ENCODE assay signal across 7 cellular contexts in the genomic region with DNA sequence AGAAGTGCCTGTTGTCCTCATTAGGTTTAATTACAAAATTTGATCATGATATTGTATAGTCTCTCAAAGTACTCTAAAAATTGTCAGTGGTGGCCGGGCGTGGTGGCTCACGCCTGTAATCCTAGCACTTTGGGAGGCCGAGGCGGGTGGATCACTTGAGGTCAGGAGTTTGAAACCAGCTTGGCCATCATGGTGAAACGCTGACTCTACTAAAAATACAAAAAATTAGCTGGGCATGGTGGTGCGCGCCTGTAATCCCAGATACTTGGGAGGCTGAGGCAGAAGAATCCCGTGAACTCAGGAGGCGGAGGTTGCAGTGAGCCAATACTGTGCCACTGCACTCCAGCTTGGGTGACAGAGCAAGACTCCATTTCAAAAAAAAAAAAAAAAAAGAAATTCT. TPM values are rescaled to one million over a fixed set of nuclear protein-coding genes. Genes with fewer than 3 reads are reported as not detected.
DNase-seq lines count a peak whose midpoint lies in the region; ATAC-seq, FAIRE-seq and TF ChIP-seq lines count a peak whose summit lies in the region.
"Not testable (repeated sequence)": the region's sequence is repeated elsewhere in the genome, so short reads cannot be mapped to it uniquely, and the experiment has no call there.

No MANE protein-coding gene starts in this region.

- POLR2A ChIA-PET in A549 (lab: Yijun Ruan, JAX) = interaction anchor here (0.6 to 2.8 kb wide), 5 partner anchors 8 to 84 kb away, joined by 3 to 36 read pairs (median 5); partner anchors contain the start of genes C11orf98, CSKMT, INTS5 and TUT1
- POLR2A ChIA-PET in CD4-positive, alpha-beta T cell (lab: Charles Lee) = interaction anchor here (1.6 to 5.4 kb wide), 3 partner anchors 10 to 84 kb away, joined by 4 to 43 read pairs (median 8); partner anchors contain the start of genes C11orf98, CSKMT, HNRNPUL2 and TUT1
- POLR2A ChIA-PET in activated CD8-positive, alpha-beta T cell treated with anti-CD3 and anti-CD28 coated beads for 36 hours (lab: Charles Lee) = interaction anchor here (1.0 to 21.7 kb wide), 5 partner anchors 9 to 181 kb away, joined by 3 to 263 read pairs (median 48); partner anchors contain the start of genes C11orf98, CSKMT, GANAB and TUT1

- TF ChIP-seq EP300 in A549 (IDR thresholded peaks at IDR 0.05) = not testable (repeated sequence)

- not testable (repeated sequence) for TF ChIP-seq RAD21 in A549 (conservative IDR thresholded peaks at IDR 0.05 in 1 of 2, IDR thresholded peaks at IDR 0.05 in 1 of 2)

- peaks cover 65% of the 10 kb centered on the region for H3K4me1 Mint-ChIP-seq in CD4-positive, alpha-beta T cell (ENCODE audit: low read depth)
- H3K4me1 Mint-ChIP-seq in T-helper 17 cell (peaks cover 46% of the 10 kb centered on the region), neural crest cell (peaks cover 50% of the 10 kb centered on the region)
- H3K4me1 Mint-ChIP-seq in activated CD8-positive, alpha-beta T cell treated with anti-CD3 and anti-CD28 coated beads for 36 hours (ENCODE audit: low read depth) = peaks cover 35% of the 10 kb centered on the region
- peaks cover 30% of the 10 kb centered on the region for H3K4me1 Mint-ChIP-seq in activated T-helper 2 cell treated with anti-CD3 and anti-CD28 coated beads, Interferon-gamma antibody, Interleukin-2, Interleukin-4, amounts not matched to agents 10 μg/mL and 5 μg/mL and 100 μg/mL, durations not matched to agents 14 hours and 24 hours and 36 hours (ENCODE audit: low read depth)
- H3K4me1 Mint-ChIP-seq in natural killer cell treated with Interleukin-12 subunit alpha and Interleukin-12 subunit beta and Interleukin-15 and Interleukin-18, amount 100 ng/mL, for 72 hours (ENCODE audit: low read depth in 2 of 2) = peaks cover 38 to 42% of the 10 kb centered on the region in 2 donors

- ATAC-seq in A549; CD4-positive, alpha-beta T cell (ENCODE audit: poor library complexity); T-helper 17 cell; activated CD8-positive, alpha-beta T cell treated with anti-CD3 and anti-CD28 coated beads for 36 hours; natural killer cell treated with Interleukin-12 subunit alpha and Interleukin-12 subunit beta and Interleukin-15 and Interleukin-18, amount 100 ng/mL, for 72 hours: not testable (repeated sequence)

- H3K9me3 Mint-ChIP-seq in CD4-positive, alpha-beta T cell; activated CD8-positive, alpha-beta T cell treated with anti-CD3 and anti-CD28 coated beads for 36 hours; activated T-helper 2 cell treated with anti-CD3 and anti-CD28 coated beads, Interferon-gamma antibody, Interleukin-2, Interleukin-4, amounts not matched to agents 10 μg/mL and 5 μg/mL and 100 μg/mL, durations not matched to agents 14 hours and 24 hours and 36 hours; natural killer cell treated with Interleukin-12 subunit alpha and Interleukin-12 subunit beta and Interleukin-15 and Interleukin-18, amount 100 ng/mL, for 72 hours; neural crest cell: not testable (repeated sequence)

- not testable (repeated sequence) for H3K4me2 ChIP-seq in A549

- H3K36me3 Mint-ChIP-seq in CD4-positive, alpha-beta T cell (ENCODE audit: low read depth) = peaks cover 53% of the 10 kb centered on the region
- H3K36me3 Mint-ChIP-seq in T-helper 17 cell (ENCODE audit: low read depth); neural crest cell (ENCODE audit: low read depth): not testable (repeated sequence)
- peaks cover 52% of the 10 kb centered on the region for H3K36me3 Mint-ChIP-seq in activated CD8-positive, alpha-beta T cell treated with anti-CD3 and anti-CD28 coated beads for 36 hours (ENCODE audit: low read depth)
- peaks cover 64% of the 10 kb centered on the region for H3K36me3 Mint-ChIP-seq in activated T-helper 2 cell treated with anti-CD3 and anti-CD28 coated beads, Interferon-gamma antibody, Interleukin-2, Interleukin-4, amounts not matched to agents 10 μg/mL and 5 μg/mL and 100 μg/mL, durations not matched to agents 14 hours and 24 hours and 36 hours (ENCODE audit: low read depth)
- H3K36me3 Mint-ChIP-seq in natural killer cell treated with Interleukin-12 subunit alpha and Interleukin-12 subunit beta and Interleukin-15 and Interleukin-18, amount 100 ng/mL, for 72 hours = peaks cover 22% of the 10 kb centered on the region

- H3K27ac ChIP-seq in A549; CD4-positive, alpha-beta T cell (ENCODE audit: low read depth, low read length): not testable (repeated sequence)

- 97% methylated on average over 10 of the region's 10 CpGs for WGBS in A549 (ENCODE audit: missing lambda C conversion rate)

- not testable (repeated sequence) for DNase-seq in A549 (ENCODE audit: low read depth in 1 of 2, low spot score in 1 of 2); CD4-positive, alpha-beta T cell; T-helper 17 cell; activated CD8-positive, alpha-beta T cell treated with anti-CD3 and anti-CD28 coated beads for 36 hours; activated T-helper 2 cell treated with anti-CD3 and anti-CD28 coated beads, Interferon-gamma antibody, Interleukin-2, Interleukin-4, amounts not matched to agents 10 μg/mL and 5 μg/mL and 100 μg/mL, durations not matched to agents 14 hours and 24 hours and 36 hours (ENCODE audit: low spot score); neural crest cell (ENCODE audit: low read depth, low spot score)
- peak; percentile 15 for DNase-seq in natural killer cell treated with Interleukin-12 subunit alpha and Interleukin-12 subunit beta and Interleukin-15 and Interleukin-18, amount 100 ng/mL, for 72 hours (ENCODE audit: low spot score)

- FAIRE-seq in A549 (lab: Jason Lieb, UNC) = not testable (repeated sequence)

- H3K4me1 ChIP-seq in A549 = peaks cover 25% of the 10 kb centered on the region

- not testable (repeated sequence) for H3K9me3 ChIP-seq in A549; CD4-positive, alpha-beta T cell (ENCODE audit: control insufficient read depth, low read length); T-helper 17 cell (ENCODE audit: control insufficient read depth, low read length, poor library complexity, severe bottlenecking)

- intact Hi-C loops in CD4-positive, alpha-beta T cell (cut with DNase I, micrococcal nuclease); activated CD8-positive, alpha-beta T cell treated with anti-CD3 and anti-CD28 coated beads for 36 hours (cut with micrococcal nuclease); activated T-helper 2 cell treated with anti-CD3 and anti-CD28 coated beads, Interferon-gamma antibody, Interleukin-2, Interleukin-4, amounts not matched to agents 10 μg/mL and 5 μg/mL and 100 μg/mL, durations not matched to agents 14 hours and 24 hours and 36 hours (cut with micrococcal nuclease): not testable (repeated sequence)

- TF ChIP-seq CTCF in A549 (IDR thresholded peaks at IDR 0.05); CD4-positive, alpha-beta T cell (IDR thresholded peaks at IDR 0.05); activated CD8-positive, alpha-beta T cell treated with anti-CD3 and anti-CD28 coated beads for 36 hours (IDR thresholded peaks at IDR 0.05); neural crest cell (conservative IDR thresholded peaks at IDR 0.05): not testable (repeated sequence)

- not testable (repeated sequence) for H3K27me3 Mint-ChIP-seq in CD4-positive, alpha-beta T cell; T-helper 17 cell; activated CD8-positive, alpha-beta T cell treated with anti-CD3 and anti-CD28 coated beads for 36 hours; activated T-helper 2 cell treated with anti-CD3 and anti-CD28 coated beads, Interferon-gamma antibody, Interleukin-2, Interleukin-4, amounts not matched to agents 10 μg/mL and 5 μg/mL and 100 μg/mL, durations not matched to agents 14 hours and 24 hours and 36 hours (ENCODE audit: low read depth); natural killer cell treated with Interleukin-12 subunit alpha and Interleukin-12 subunit beta and Interleukin-15 and Interleukin-18, amount 100 ng/mL, for 72 hours; neural crest cell (ENCODE audit: low read depth)

- H3K4me3 Mint-ChIP-seq in CD4-positive, alpha-beta T cell = peak overlapping the region; percentile 26
- H3K4me3 Mint-ChIP-seq in T-helper 17 cell; activated CD8-positive, alpha-beta T cell treated with anti-CD3 and anti-CD28 coated beads for 36 hours; natural killer cell treated with Interleukin-12 subunit alpha and Interleukin-12 subunit beta and Interleukin-15 and Interleukin-18, amount 100 ng/mL, for 72 hours: not testable (repeated sequence)
- peak overlapping the region; percentile 13 for H3K4me3 Mint-ChIP-seq in activated T-helper 2 cell treated with anti-CD3 and anti-CD28 coated beads, Interferon-gamma antibody, Interleukin-2, Interleukin-4, amounts not matched to agents 10 μg/mL and 5 μg/mL and 100 μg/mL, durations not matched to agents 14 hours and 24 hours and 36 hours (ENCODE audit: low read depth)
- peak overlapping the region; percentile 55 for H3K4me3 Mint-ChIP-seq in neural crest cell

- not testable (repeated sequence) for H3K27ac Mint-ChIP-seq in CD4-positive, alpha-beta T cell; natural killer cell treated with Interleukin-12 subunit alpha and Interleukin-12 subunit beta and Interleukin-15 and Interleukin-18, amount 100 ng/mL, for 72 hours; neural crest cell (ENCODE audit: unreplicated experiment)
- H3K27ac Mint-ChIP-seq in T-helper 17 cell = peak overlapping the region; percentile 63
- H3K27ac Mint-ChIP-seq in activated CD8-positive, alpha-beta T cell treated with anti-CD3 and anti-CD28 coated beads for 36 hours = peak overlapping the region; percentile 38
- H3K27ac Mint-ChIP-seq in activated T-helper 2 cell treated with anti-CD3 and anti-CD28 coated beads, Interferon-gamma antibody, Interleukin-2, Interleukin-4, amounts not matched to agents 10 μg/mL and 5 μg/mL and 100 μg/mL, durations not matched to agents 14 hours and 24 hours and 36 hours = peak overlapping the region; percentile 33

- not testable (repeated sequence) for H3K27me3 ChIP-seq in CD4-positive, alpha-beta T cell (ENCODE audit: control insufficient read depth, insufficient read depth, low read length)

- not testable (repeated sequence) for H3K4me3 ChIP-seq in A549

- CTCF ChIA-PET in A549 (lab: Yijun Ruan, JAX) = interaction anchor here (0.6 to 9.0 kb wide), 4 partner anchors 12 to 281 kb away, joined by 3 to 72 read pairs (median 5); partner anchors contain the start of gene LRRN4CL
- CTCF ChIA-PET in CD4-positive, alpha-beta T cell (lab: Charles Lee) = interaction anchor here (0.9 kb wide), 1 partner anchor 19 kb away, joined by 3 read pairs; no protein-coding TSS in a partner anchor
- CTCF ChIA-PET in activated CD8-positive, alpha-beta T cell treated with anti-CD3 and anti-CD28 coated beads for 36 hours (lab: Charles Lee) = interaction anchor here (1.2 to 1.6 kb wide), 2 partner anchors 19 to 30 kb away, joined by 3 to 4 read pairs; no protein-coding TSS in a partner anchor

- not testable (repeated sequence) for TF ChIP-seq POLR2A in A549 (IDR thresholded peaks at IDR 0.05; ENCODE audit: low read length)

RNA-seq across cellular contexts. Expression of gene LBHD1, which starts 3.3 kb away (rescaled TPM):
- polyA plus RNA-seq in A549 (2011; rRNA removed) = 4.1 and 5.3 TPM in 2 replicates
- polyA plus RNA-seq in A549 (2012; cell fraction: cytosol; rRNA removed) = 4.1 and 4.2 TPM in 2 replicates
- polyA plus RNA-seq in A549 (2012; cell fraction: nucleus; rRNA removed) = 8.5 and 12.3 TPM in 2 replicates
- 4.9 to 8.3 TPM (median 6.8 TPM) in 3 replicates for polyA plus RNA-seq in A549 (2017; fragmentation: RNase III; extraction: RNeasy Plus Mini Kit Qiagen cat#74134 plus additional on column Dnase treatment)
- polyA minus RNA-seq in A549 (2011; rRNA and poly(A)+ RNA removed) = 5.3 and 5.9 TPM in 2 replicates
- 10 to 100 TPM; 10.4 to 10.5 TPM for total RNA-seq in CD4-positive, alpha-beta T cell
- total RNA-seq in T-helper 17 cell = 10 to 100 TPM; 12.0 to 14.9 TPM
- total RNA-seq in activated CD8-positive, alpha-beta T cell treated with anti-CD3 and anti-CD28 coated beads for 36 hours = 10 to 100 TPM; 12.0 to 12.9 TPM
- total RNA-seq in activated T-helper 2 cell treated with anti-CD3 and anti-CD28 coated beads, Interferon-gamma antibody, Interleukin-2, Interleukin-4, amounts not matched to agents 10 μg/mL and 5 μg/mL and 100 μg/mL, durations not matched to agents 14 hours and 24 hours and 36 hours = 21.4 and 21.7 TPM in 2 replicates
- total RNA-seq in natural killer cell treated with Interleukin-12 subunit alpha and Interleukin-12 subunit beta and Interleukin-15 and Interleukin-18, amount 100 ng/mL, for 72 hours = 10 to 100 TPM; 20.9 to 33.7 TPM
- total RNA-seq in neural crest cell = 7.0 and 7.8 TPM in 2 replicates

RNA-seq across cellular contexts. Expression of gene UBXN1, which starts 3.5 kb away (rescaled TPM):
- polyA plus RNA-seq in A549 (2011; rRNA removed) (56.8 and 120 TPM in 2 replicates), A549 (2017; fragmentation: RNase III; extraction: RNeasy Plus Mini Kit Qiagen cat#74134 plus additional on column Dnase treatment) (110 to 117 TPM (median 117 TPM) in 3 replicates)
- 118 and 146 TPM in 2 replicates for polyA plus RNA-seq in A549 (2012; cell fraction: cytosol; rRNA removed)
- 131 and 147 TPM in 2 replicates for polyA plus RNA-seq in A549 (2012; cell fraction: nucleus; rRNA removed)
- polyA minus RNA-seq in A549 (2011; rRNA and poly(A)+ RNA removed) = 34.3 and 36.1 TPM in 2 replicates
- total RNA-seq in CD4-positive, alpha-beta T cell = 100 to 1,000 TPM; 196 to 222 TPM
- total RNA-seq in T-helper 17 cell (100 to 1,000 TPM; 195 to 203 TPM), neural crest cell (103 and 113 TPM in 2 replicates)
- 100 to 1,000 TPM; 104 to 120 TPM for total RNA-seq in activated CD8-positive, alpha-beta T cell treated with anti-CD3 and anti-CD28 coated beads for 36 hours
- total RNA-seq in activated T-helper 2 cell treated with anti-CD3 and anti-CD28 coated beads, Interferon-gamma antibody, Interleukin-2, Interleukin-4, amounts not matched to agents 10 μg/mL and 5 μg/mL and 100 μg/mL, durations not matched to agents 14 hours and 24 hours and 36 hours = 119 and 127 TPM in 2 replicates
- 100 to 1,000 TPM in 1 of 2 donors, 10 to 100 TPM in 1; 91.1 to 124 TPM for total RNA-seq in natural killer cell treated with Interleukin-12 subunit alpha and Interleukin-12 subunit beta and Interleukin-15 and Interleukin-18, amount 100 ng/mL, for 72 hours

RNA-seq across cellular contexts. Expression of gene UQCC3, which starts 3.9 kb away (rescaled TPM):
- polyA plus RNA-seq in A549 (2011; rRNA removed) (13.9 and 20.2 TPM in 2 replicates), A549 (2017; fragmentation: RNase III; extraction: RNeasy Plus Mini Kit Qiagen cat#74134 plus additional on column Dnase treatment) (27.8 to 31.1 TPM (median 28.7 TPM) in 3 replicates)
- polyA plus RNA-seq in A549 (2012; cell fraction: cytosol; rRNA removed) = 68.2 and 84.4 TPM in 2 replicates
- polyA plus RNA-seq in A549 (2012; cell fraction: nucleus; rRNA removed) = 27.7 and 28.6 TPM in 2 replicates
- 3.7 and 4.3 TPM in 2 replicates for polyA minus RNA-seq in A549 (2011; rRNA and poly(A)+ RNA removed)
- total RNA-seq in CD4-positive, alpha-beta T cell = 1 to 10 TPM; 1.5 to 2.3 TPM
- total RNA-seq in T-helper 17 cell (1 to 10 TPM; 2.6 to 3.3 TPM), neural crest cell (15.0 and 15.6 TPM in 2 replicates)
- total RNA-seq in activated CD8-positive, alpha-beta T cell treated with anti-CD3 and anti-CD28 coated beads for 36 hours = 1 to 10 TPM; 4.7 TPM
- total RNA-seq in activated T-helper 2 cell treated with anti-CD3 and anti-CD28 coated beads, Interferon-gamma antibody, Interleukin-2, Interleukin-4, amounts not matched to agents 10 μg/mL and 5 μg/mL and 100 μg/mL, durations not matched to agents 14 hours and 24 hours and 36 hours = 8.0 and 9.5 TPM in 2 replicates
- total RNA-seq in natural killer cell treated with Interleukin-12 subunit alpha and Interleukin-12 subunit beta and Interleukin-15 and Interleukin-18, amount 100 ng/mL, for 72 hours = 1 to 10 TPM; 6.1 to 8.8 TPM

RNA-seq across cellular contexts. Expression of gene CSKMT, which starts 10.3 kb away (rescaled TPM):
- 5.4 and 5.7 TPM in 2 replicates for polyA plus RNA-seq in A549 (2011; rRNA removed)
- 18.1 and 19.7 TPM in 2 replicates for polyA plus RNA-seq in A549 (2012; cell fraction: cytosol; rRNA removed)
- 24.2 and 48.6 TPM in 2 replicates for polyA plus RNA-seq in A549 (2012; cell fraction: nucleus; rRNA removed)
- polyA plus RNA-seq in A549 (2017; fragmentation: RNase III; extraction: RNeasy Plus Mini Kit Qiagen cat#74134 plus additional on column Dnase treatment) = 12.9 to 18.2 TPM (median 14.3 TPM) in 3 replicates
- 57.7 and 196 TPM in 2 replicates for polyA minus RNA-seq in A549 (2011; rRNA and poly(A)+ RNA removed)
- total RNA-seq in CD4-positive, alpha-beta T cell = 10 to 100 TPM; 17.8 to 18.8 TPM
- 10 to 100 TPM in 1 of 2 donors, 1 to 10 TPM in 1; 8.0 to 15.9 TPM for total RNA-seq in T-helper 17 cell
- total RNA-seq in activated CD8-positive, alpha-beta T cell treated with anti-CD3 and anti-CD28 coated beads for 36 hours = 10 to 100 TPM; 37.1 to 43.6 TPM
- 45.4 and 47.2 TPM in 2 replicates for total RNA-seq in activated T-helper 2 cell treated with anti-CD3 and anti-CD28 coated beads, Interferon-gamma antibody, Interleukin-2, Interleukin-4, amounts not matched to agents 10 μg/mL and 5 μg/mL and 100 μg/mL, durations not matched to agents 14 hours and 24 hours and 36 hours
- total RNA-seq in natural killer cell treated with Interleukin-12 subunit alpha and Interleukin-12 subunit beta and Interleukin-15 and Interleukin-18, amount 100 ng/mL, for 72 hours = 100 to 1,000 TPM in 1 of 2 donors, 10 to 100 TPM in 1; 30.0 to 121 TPM
- total RNA-seq in neural crest cell = 57.0 and 60.0 TPM in 2 replicates

RNA-seq across cellular contexts. Expression of gene C11orf98, which starts 10.4 kb away (rescaled TPM):
- 89.1 and 91.7 TPM in 2 replicates for polyA plus RNA-seq in A549 (2011; rRNA removed)
- polyA plus RNA-seq in A549 (2012; cell fraction: cytosol; rRNA removed) = 111 and 131 TPM in 2 replicates
- 56.0 and 81.5 TPM in 2 replicates for polyA plus RNA-seq in A549 (2012; cell fraction: nucleus; rRNA removed)
- polyA plus RNA-seq in A549 (2017; fragmentation: RNase III; extraction: RNeasy Plus Mini Kit Qiagen cat#74134 plus additional on column Dnase treatment) = 128 to 161 TPM (median 140 TPM) in 3 replicates
- 8.9 and 9.6 TPM in 2 replicates for polyA minus RNA-seq in A549 (2011; rRNA and poly(A)+ RNA removed)
- total RNA-seq in CD4-positive, alpha-beta T cell = 10 to 100 TPM; 14.3 to 18.5 TPM
- 10 to 100 TPM; 20.0 to 21.6 TPM for total RNA-seq in T-helper 17 cell
- 100 to 1,000 TPM; 108 TPM for total RNA-seq in activated CD8-positive, alpha-beta T cell treated with anti-CD3 and anti-CD28 coated beads for 36 hours
- total RNA-seq in activated T-helper 2 cell treated with anti-CD3 and anti-CD28 coated beads, Interferon-gamma antibody, Interleukin-2, Interleukin-4, amounts not matched to agents 10 μg/mL and 5 μg/mL and 100 μg/mL, durations not matched to agents 14 hours and 24 hours and 36 hours = 118 and 130 TPM in 2 replicates
- total RNA-seq in natural killer cell treated with Interleukin-12 subunit alpha and Interleukin-12 subunit beta and Interleukin-15 and Interleukin-18, amount 100 ng/mL, for 72 hours = 100 to 1,000 TPM; 131 to 149 TPM
- total RNA-seq in neural crest cell = 97.4 and 115 TPM in 2 replicates
